ENCODE assay signal across 9 cellular contexts in the genomic region with DNA sequence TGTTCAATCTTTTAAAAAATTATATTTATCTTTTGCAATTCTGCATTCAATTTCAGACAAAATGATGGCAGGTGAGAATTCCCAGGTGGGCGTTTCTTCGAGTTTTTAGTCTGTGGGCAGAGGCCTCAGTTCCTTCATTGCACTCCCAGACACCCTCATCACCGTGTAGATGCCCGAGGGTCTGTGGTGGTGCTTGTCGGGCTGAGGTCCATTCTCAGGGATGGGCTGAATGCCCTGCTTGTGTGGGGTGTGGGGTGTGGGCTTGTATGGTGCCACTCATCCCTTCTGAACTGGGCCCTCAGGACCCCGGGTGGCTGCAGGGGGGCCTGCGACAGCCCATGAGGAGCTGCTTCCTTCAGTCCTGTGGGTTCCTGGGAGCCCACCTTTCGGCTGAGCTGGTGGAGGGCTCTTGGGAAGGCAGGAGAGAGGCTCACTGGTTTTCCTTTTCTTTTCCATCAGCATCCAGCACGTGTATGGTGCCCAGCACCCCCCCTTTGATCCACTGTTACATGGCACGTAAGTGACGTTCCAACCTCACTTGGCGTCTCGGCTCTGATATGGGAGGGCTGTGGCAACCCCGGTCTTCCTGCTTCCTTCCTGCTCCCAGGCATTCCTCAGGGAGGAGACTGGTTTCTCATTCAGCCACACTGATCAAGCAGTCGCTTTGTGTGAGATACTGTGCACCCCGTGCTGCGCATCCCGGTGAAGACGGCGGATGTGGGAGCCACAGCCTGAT. TPM values are rescaled to one million over a fixed set of nuclear protein-coding genes. Genes with fewer than 3 reads are reported as not detected.
DNase-seq lines count a peak whose midpoint lies in the region; ATAC-seq and TF ChIP-seq lines count a peak whose summit lies in the region.
"Had no signal": no experiment of that assay in that cellular context is flagged by ENCODE, and none has a peak within 500 bp of the region (broad histone marks: within the 10 kb centered on the region; RNA-seq: fewer than 3 reads in every experiment).

No MANE protein-coding gene starts in this region.

- TF ChIP-seq CTCF in foreskin keratinocyte (conservative IDR thresholded peaks at IDR 0.05), result no peak

- DNase-seq in activated CD4-positive, alpha-beta T cell treated with anti-CD3 and anti-CD28 coated beads, Interleukin-2, amount 10 ng/mL, durations not matched to agents 7 days and 5 days, result no peak
- DNase-seq in activated CD4-positive, alpha-beta T cell treated with anti-CD3 and anti-CD28 coated beads for 4 hours, result no peak
- no peak for DNase-seq in activated CD8-positive, alpha-beta T cell treated with anti-CD3 and anti-CD28 coated beads, Interleukin-2, amount 10 ng/mL, durations not matched to agents 7 days and 5 days
- DNase-seq in foreskin keratinocyte, result no peak
- no peak for DNase-seq in T1000 (lab: John Stamatoyannopoulos, UW)
- DNase-seq: mesendoderm had no signal

- POLR2A ChIA-PET in activated CD4-positive, alpha-beta T cell treated with anti-CD3 and anti-CD28 coated beads, Interleukin-2, amount 10 ng/mL, durations not matched to agents 7 days and 5 days (lab: Charles Lee), result no interaction called here
- POLR2A ChIA-PET in activated CD8-positive, alpha-beta T cell treated with anti-CD3 and anti-CD28 coated beads, Interleukin-2, amount 10 ng/mL, durations not matched to agents 7 days and 5 days (lab: Charles Lee), result interaction anchor here (2.6 kb wide), 1 partner anchor 29 kb away, joined by 29 read pairs; a partner anchor contains a TSS

- no peak overlapping the region for H3K4me3 Mint-ChIP-seq in activated CD4-positive, alpha-beta T cell treated with anti-CD3 and anti-CD28 coated beads, Interleukin-2, amount 10 ng/mL, durations not matched to agents 7 days and 5 days
- H3K4me3 Mint-ChIP-seq in activated CD8-positive, alpha-beta T cell treated with anti-CD3 and anti-CD28 coated beads, Interleukin-2, amount 10 ng/mL, durations not matched to agents 7 days and 5 days, result peak overlapping the region; percentile 22
- no peak overlapping the region for H3K4me3 Mint-ChIP-seq in stimulated activated memory B cell treated with anti-CD40 and anti-IgM and Interleukin-4, amounts not matched to agents 10 μg/mL and 1 μg/mL and 100 μg/mL, for 72 hours

- peaks cover 5% of the 10 kb centered on the region for H3K4me1 ChIP-seq in foreskin keratinocyte

- H3K27ac ChIP-seq in foreskin keratinocyte, result peak overlapping the region; percentile 17

- CTCF ChIA-PET in activated CD4-positive, alpha-beta T cell treated with anti-CD3 and anti-CD28 coated beads, Interleukin-2, amount 10 ng/mL, durations not matched to agents 7 days and 5 days (lab: Charles Lee), result interaction anchor here (1.3 to 5.3 kb wide), 3 partner anchors 11 to 33 kb away, joined by 5 to 35 read pairs (median 5); no protein-coding TSS in a partner anchor
- CTCF ChIA-PET in activated CD8-positive, alpha-beta T cell treated with anti-CD3 and anti-CD28 coated beads, Interleukin-2, amount 10 ng/mL, durations not matched to agents 7 days and 5 days (lab: Charles Lee), result interaction anchor here (0.9 to 3.5 kb wide), 6 partner anchors 11 to 223 kb away, joined by 3 to 17 read pairs (median 12); a partner anchor contains a TSS

- peak overlapping the region; percentile 100 for H3K27ac Mint-ChIP-seq in activated CD4-positive, alpha-beta T cell treated with anti-CD3 and anti-CD28 coated beads, Interleukin-2, amount 10 ng/mL, durations not matched to agents 7 days and 5 days
- H3K27ac Mint-ChIP-seq in activated CD8-positive, alpha-beta T cell treated with anti-CD3 and anti-CD28 coated beads, Interleukin-2, amount 10 ng/mL, durations not matched to agents 7 days and 5 days, result peak overlapping the region; percentile 100
- peak overlapping the region; percentile 86 for H3K27ac Mint-ChIP-seq in stimulated activated memory B cell treated with anti-CD40 and anti-IgM and Interleukin-4, amounts not matched to agents 10 μg/mL and 1 μg/mL and 100 μg/mL, for 72 hours

- no peaks in the 10 kb centered on the region for H3K27me3 Mint-ChIP-seq in activated CD4-positive, alpha-beta T cell treated with anti-CD3 and anti-CD28 coated beads, Interleukin-2, amount 10 ng/mL, durations not matched to agents 7 days and 5 days
- no peaks in the 10 kb centered on the region for H3K27me3 Mint-ChIP-seq in activated CD8-positive, alpha-beta T cell treated with anti-CD3 and anti-CD28 coated beads, Interleukin-2, amount 10 ng/mL, durations not matched to agents 7 days and 5 days (ENCODE audit: low read depth)
- H3K27me3 Mint-ChIP-seq in stimulated activated memory B cell treated with anti-CD40 and anti-IgM and Interleukin-4, amounts not matched to agents 10 μg/mL and 1 μg/mL and 100 μg/mL, for 72 hours, result no peaks in the 10 kb centered on the region

- no peaks in the 10 kb centered on the region for H3K9me3 Mint-ChIP-seq in activated CD4-positive, alpha-beta T cell treated with anti-CD3 and anti-CD28 coated beads, Interleukin-2, amount 10 ng/mL, durations not matched to agents 7 days and 5 days
- no peaks in the 10 kb centered on the region for H3K9me3 Mint-ChIP-seq in activated CD8-positive, alpha-beta T cell treated with anti-CD3 and anti-CD28 coated beads, Interleukin-2, amount 10 ng/mL, durations not matched to agents 7 days and 5 days (ENCODE audit: insufficient read depth)
- H3K9me3 Mint-ChIP-seq in stimulated activated memory B cell treated with anti-CD40 and anti-IgM and Interleukin-4, amounts not matched to agents 10 μg/mL and 1 μg/mL and 100 μg/mL, for 72 hours, result no peaks in the 10 kb centered on the region

- no peak for ATAC-seq in activated CD8-positive, alpha-beta T cell treated with anti-CD3 and anti-CD28 coated beads, Interleukin-2, amount 10 ng/mL, durations not matched to agents 7 days and 5 days
- no peak for ATAC-seq in foreskin keratinocyte
- ATAC-seq in stimulated activated memory B cell treated with anti-CD40 and anti-IgM and Interleukin-4, amounts not matched to agents 10 μg/mL and 1 μg/mL and 100 μg/mL, for 72 hours, result no peak
- no peak for ATAC-seq in HG03565 (IDR thresholded peaks at IDR 0.05; ENCODE audit: unreplicated experiment)
- ATAC-seq in HG03097 (IDR thresholded peaks at IDR 0.05; ENCODE audit: low FRiP score, unreplicated experiment), result no peak

- no peaks in the 10 kb centered on the region for H3K27me3 ChIP-seq in foreskin keratinocyte

- H3K36me3 Mint-ChIP-seq in activated CD4-positive, alpha-beta T cell treated with anti-CD3 and anti-CD28 coated beads, Interleukin-2, amount 10 ng/mL, durations not matched to agents 7 days and 5 days (ENCODE audit: low read depth), result peaks cover 45% of the 10 kb centered on the region
- H3K36me3 Mint-ChIP-seq in activated CD8-positive, alpha-beta T cell treated with anti-CD3 and anti-CD28 coated beads, Interleukin-2, amount 10 ng/mL, durations not matched to agents 7 days and 5 days (ENCODE audit: low read depth), result peaks cover 48% of the 10 kb centered on the region
- peaks cover 26% of the 10 kb centered on the region for H3K36me3 Mint-ChIP-seq in stimulated activated memory B cell treated with anti-CD40 and anti-IgM and Interleukin-4, amounts not matched to agents 10 μg/mL and 1 μg/mL and 100 μg/mL, for 72 hours

- peaks cover 54% of the 10 kb centered on the region for H3K4me1 Mint-ChIP-seq in activated CD4-positive, alpha-beta T cell treated with anti-CD3 and anti-CD28 coated beads, Interleukin-2, amount 10 ng/mL, durations not matched to agents 7 days and 5 days
- peaks cover 52% of the 10 kb centered on the region for H3K4me1 Mint-ChIP-seq in activated CD8-positive, alpha-beta T cell treated with anti-CD3 and anti-CD28 coated beads, Interleukin-2, amount 10 ng/mL, durations not matched to agents 7 days and 5 days (ENCODE audit: low read depth)
- H3K4me1 Mint-ChIP-seq in stimulated activated memory B cell treated with anti-CD40 and anti-IgM and Interleukin-4, amounts not matched to agents 10 μg/mL and 1 μg/mL and 100 μg/mL, for 72 hours, result peaks cover 57% of the 10 kb centered on the region

RNA-seq across cellular contexts. Expression of a gene that starts 29.8 kb away (rescaled TPM):
- 10 to 100 TPM; 34.1 to 39.2 TPM for total RNA-seq in activated CD4-positive, alpha-beta T cell treated with anti-CD3 and anti-CD28 coated beads, Interleukin-2, amount 10 ng/mL, durations not matched to agents 7 days and 5 days
- total RNA-seq in activated CD8-positive, alpha-beta T cell treated with anti-CD3 and anti-CD28 coated beads, Interleukin-2, amount 10 ng/mL, durations not matched to agents 7 days and 5 days, result 10 to 100 TPM; 34.1 to 38.7 TPM
- 17.5 and 18.7 TPM in 2 replicates for total RNA-seq in foreskin keratinocyte
- polyA plus RNA-seq in foreskin keratinocyte, result 21.9 and 23.4 TPM in 2 replicates

RNA-seq across cellular contexts. Expression of a gene that starts 54.2 kb away (rescaled TPM):
- 10 to 100 TPM; 41.8 to 47.1 TPM for total RNA-seq in activated CD4-positive, alpha-beta T cell treated with anti-CD3 and anti-CD28 coated beads, Interleukin-2, amount 10 ng/mL, durations not matched to agents 7 days and 5 days
- 10 to 100 TPM; 61.1 to 65.6 TPM for total RNA-seq in activated CD8-positive, alpha-beta T cell treated with anti-CD3 and anti-CD28 coated beads, Interleukin-2, amount 10 ng/mL, durations not matched to agents 7 days and 5 days
- total RNA-seq in foreskin keratinocyte, result 18.2 and 19.3 TPM in 2 replicates
- polyA plus RNA-seq in foreskin keratinocyte, result 7.1 and 8.1 TPM in 2 replicates
